ENCODE assay signal across 21 cellular contexts in genomic region chr4:24328711-24329110, GRCh38.
DNase-seq lines count a peak whose midpoint lies in the region; ATAC-seq and TF ChIP-seq lines count a peak whose summit lies in the region.
"Had no signal": no experiment of that assay in that cellular context is flagged by ENCODE, and none has a peak within 500 bp of the region (broad histone marks: within the 10 kb centered on the region; RNA-seq: fewer than 3 reads in every experiment).

No MANE protein-coding gene starts in this region.

- H3K4me1 Mint-ChIP-seq in brain = peaks cover 33% of the 10 kb centered on the region
- H3K4me1 Mint-ChIP-seq: IgD-negative memory B cell had no signal

- H3K4me1 ChIP-seq in HUES64 (ENCODE audit: insufficient read depth, low read length) (peaks cover 23% of the 10 kb centered on the region), iPS-18a (ENCODE audit: control insufficient read depth, low read depth, low read length) (peaks cover 22% of the 10 kb centered on the region)
- H3K4me1 ChIP-seq: BE2C had no signal

- peaks cover 14% of the 10 kb centered on the region for H3K27me3 Mint-ChIP-seq in brain
- H3K27me3 Mint-ChIP-seq: CD4-positive, alpha-beta T cell; IgD-negative memory B cell had no signal

- H3K27me3 ChIP-seq in HUES64 (ENCODE audit: insufficient read depth, low read length) (no peaks in the 10 kb centered on the region), iPS-18a (ENCODE audit: control insufficient read depth, insufficient read depth, low read length) (no peaks in the 10 kb centered on the region)
- H3K27me3 ChIP-seq: BE2C had no signal

- H3K27ac ChIP-seq in HUES64 (ENCODE audit: low read depth, low read length) (0 out of 2 replicates have a peak overlapping the region, but pooled peaks have one; percentile 55), iPS-18a (ENCODE audit: low read length) (no peak overlapping the region)
- H3K27ac ChIP-seq: RWPE1 had no signal

- 82% methylated on average over 7 of the region's 7 CpGs for WGBS in HUES64

- H3K9me3 ChIP-seq in HUES64 (ENCODE audit: insufficient read depth, low read depth, low read length) = no peaks in the 10 kb centered on the region
- no peaks in the 10 kb centered on the region for H3K9me3 ChIP-seq in iPS-18a (ENCODE audit: control insufficient read depth, low read depth, low read length)
- H3K9me3 ChIP-seq: BE2C had no signal

- TF ChIP-seq CTCF in brain (conservative IDR thresholded peaks at IDR 0.05) = no peak

- DNase-seq in pons (ENCODE audit: low spot score) = peak; percentile 28
- DNase-seq in left colon = no peak
- DNase-seq in HuH-7 (ENCODE audit: low spot score) = no peak
- DNase-seq: BE2C; Calu3; CD4-positive, alpha-beta T cell; DMS79; HCEC 1CT; Kasumi-1; NCI-H1105; NCI-H187; NCI-H446; NCI-H69; PC-3 had no signal

- H3K27ac Mint-ChIP-seq in brain = peak overlapping the region in 2 of 5 experiments; percentile 70 to 77
- H3K27ac Mint-ChIP-seq: CD4-positive, alpha-beta T cell; IgD-negative memory B cell had no signal

- no peak for ATAC-seq in left colon
- ATAC-seq in HG03097 (IDR thresholded peaks at IDR 0.05; ENCODE audit: low FRiP score, unreplicated experiment) = no peak
- ATAC-seq in HG03520 (IDR thresholded peaks at IDR 0.05; ENCODE audit: unreplicated experiment) = no peak
- ATAC-seq: PC-3 had no signal

- H3K9ac ChIP-seq in HUES64 (ENCODE audit: low read depth, low read length) = no peak overlapping the region
- H3K9ac ChIP-seq in iPS-18a (ENCODE audit: low read length) = no peak overlapping the region

- no peaks in the 10 kb centered on the region for H3K36me3 Mint-ChIP-seq in brain
- H3K36me3 Mint-ChIP-seq: IgD-negative memory B cell had no signal

- H3K4me3 Mint-ChIP-seq in brain = peak overlapping the region in 3 of 5 experiments; percentile 26 to 73 (median 31)
- H3K4me3 Mint-ChIP-seq: CD4-positive, alpha-beta T cell; IgD-negative memory B cell had no signal

- H3K4me3 ChIP-seq in HUES64 (ENCODE audit: low read length) (peak overlapping the region; percentile 6; the same call in 1 of the 2 replicates), iPS-18a (ENCODE audit: low read length) (peak overlapping the region; percentile 8)

- intact Hi-C loops in left colon (cut with DNase I, micrococcal nuclease) = no loop called here

- H3K9me3 Mint-ChIP-seq in brain = no peaks in the 10 kb centered on the region
- H3K9me3 Mint-ChIP-seq: CD4-positive, alpha-beta T cell had no signal

- H3K36me3 ChIP-seq in HUES64 (ENCODE audit: insufficient read depth, low read length) (peaks cover 26% of the 10 kb centered on the region; the same call in 1 of the 2 replicates), iPS-18a (ENCODE audit: control insufficient read depth, low read depth, low read length) (peaks cover 22% of the 10 kb centered on the region)
- H3K36me3 ChIP-seq: BE2C had no signal
